Comparison of ENCODE assay signal across 1 cellular context in the genomic region with DNA sequence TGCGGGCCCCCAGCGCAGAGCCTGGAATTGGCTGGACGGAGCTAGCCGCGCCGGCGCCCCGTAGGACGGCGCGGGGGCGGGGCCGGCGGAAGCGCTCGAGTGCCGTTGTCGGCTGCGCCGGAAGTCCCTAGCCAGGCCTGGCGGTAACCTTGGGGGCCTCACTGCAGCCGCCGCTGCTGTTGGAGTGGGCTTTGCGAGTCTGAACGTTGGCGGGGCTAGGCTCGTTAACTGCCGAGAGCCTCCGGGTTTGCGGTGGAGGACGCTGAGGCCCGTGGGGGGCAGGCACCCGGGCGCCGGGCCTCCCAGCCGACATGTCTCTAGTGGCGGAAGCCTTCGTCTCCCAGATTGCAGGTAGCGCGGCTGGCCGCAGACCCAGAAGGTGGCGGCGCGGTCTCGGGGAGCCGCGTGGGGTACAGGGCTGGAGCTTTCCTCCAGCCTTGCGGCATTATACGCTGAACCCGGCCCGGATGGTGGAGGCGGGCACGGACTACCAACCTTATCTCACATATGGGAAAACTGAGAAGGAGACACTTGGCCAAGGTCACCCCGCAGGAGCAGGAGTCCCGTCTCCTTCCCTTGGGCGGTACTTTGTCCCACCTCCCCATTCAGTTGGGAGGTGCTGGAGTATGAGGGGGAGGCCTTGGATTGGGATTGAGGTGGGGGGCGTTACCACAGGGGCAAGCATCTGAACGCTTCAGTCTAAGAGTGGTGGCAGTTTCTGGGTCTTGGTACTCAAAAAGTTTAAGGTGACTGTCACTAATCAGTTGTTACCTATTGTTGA.
TF ChIP-seq lines count a peak whose summit lies in the region.

A gene (plus strand): TSS at position 124 of the 781 bp plus-strand sequence. CDS start 188 bp downstream, at position 312.

TF ChIP-seq in SK-N-SH, 30 proteins besides CTCF, POLR2A, EP300 and RAD21 (continued from another document):
- TF ChIP-seq, protein P1, sequence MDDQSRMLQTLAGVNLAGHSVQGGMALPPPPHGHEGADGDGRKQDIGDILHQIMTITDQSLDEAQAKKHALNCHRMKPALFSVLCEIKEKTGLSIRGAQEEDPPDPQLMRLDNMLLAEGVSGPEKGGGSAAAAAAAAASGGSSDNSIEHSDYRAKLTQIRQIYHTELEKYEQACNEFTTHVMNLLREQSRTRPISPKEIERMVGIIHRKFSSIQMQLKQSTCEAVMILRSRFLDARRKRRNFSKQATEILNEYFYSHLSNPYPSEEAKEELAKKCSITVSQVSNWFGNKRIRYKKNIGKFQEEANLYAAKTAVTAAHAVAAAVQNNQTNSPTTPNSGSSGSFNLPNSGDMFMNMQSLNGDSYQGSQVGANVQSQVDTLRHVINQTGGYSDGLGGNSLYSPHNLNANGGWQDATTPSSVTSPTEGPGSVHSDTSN (IDR thresholded peaks at IDR 0.05) = peak; percentile 41
- TF ChIP-seq ELF1 (IDR thresholded peaks at IDR 0.05) (peak; percentile 70), SMC3 (IDR thresholded peaks at IDR 0.05; ENCODE audit: low read depth, low read length) (no peak), NRF1 (IDR thresholded peaks at IDR 0.05; ENCODE audit: low read depth, low read length) (peak; percentile 56), RCOR1 (IDR thresholded peaks at IDR 0.05; ENCODE audit: low read length) (no peak), MXI1 (IDR thresholded peaks at IDR 0.05; ENCODE audit: low read depth, low read length) (peak; percentile 71), JUND (IDR thresholded peaks at IDR 0.05) (no peak), POLR2AphosphoS5 (IDR thresholded peaks at IDR 0.05; ENCODE audit: low read depth, low read length) (peak; percentile 88), NFIC (IDR thresholded peaks at IDR 0.05; ENCODE audit: borderline replicate concordance) (0 out of 2 replicates have a peak, but pooled peaks have one; percentile 15), CHD2 (IDR thresholded peaks at IDR 0.05; ENCODE audit: low read length, partially characterized antibody) (peak; percentile 34), YY1 (IDR thresholded peaks at IDR 0.05; ENCODE audit: low read depth) (peak; percentile 65; the same call in 1 of the 2 replicates), FOXM1 (IDR thresholded peaks at IDR 0.05; ENCODE audit: low read depth) (no peak), FOXJ3 (CRISPR knock-in tag; IDR thresholded peaks at IDR 0.05) (no peak), TAF1 (IDR thresholded peaks at IDR 0.05; ENCODE audit: borderline replicate concordance, low read depth, low read length) (peak; percentile 70; the same call in 1 of the 2 replicates), GABPA (IDR thresholded peaks at IDR 0.05; ENCODE audit: low read depth) (peak; percentile 89)
- TF ChIP-seq, protein P2, sequence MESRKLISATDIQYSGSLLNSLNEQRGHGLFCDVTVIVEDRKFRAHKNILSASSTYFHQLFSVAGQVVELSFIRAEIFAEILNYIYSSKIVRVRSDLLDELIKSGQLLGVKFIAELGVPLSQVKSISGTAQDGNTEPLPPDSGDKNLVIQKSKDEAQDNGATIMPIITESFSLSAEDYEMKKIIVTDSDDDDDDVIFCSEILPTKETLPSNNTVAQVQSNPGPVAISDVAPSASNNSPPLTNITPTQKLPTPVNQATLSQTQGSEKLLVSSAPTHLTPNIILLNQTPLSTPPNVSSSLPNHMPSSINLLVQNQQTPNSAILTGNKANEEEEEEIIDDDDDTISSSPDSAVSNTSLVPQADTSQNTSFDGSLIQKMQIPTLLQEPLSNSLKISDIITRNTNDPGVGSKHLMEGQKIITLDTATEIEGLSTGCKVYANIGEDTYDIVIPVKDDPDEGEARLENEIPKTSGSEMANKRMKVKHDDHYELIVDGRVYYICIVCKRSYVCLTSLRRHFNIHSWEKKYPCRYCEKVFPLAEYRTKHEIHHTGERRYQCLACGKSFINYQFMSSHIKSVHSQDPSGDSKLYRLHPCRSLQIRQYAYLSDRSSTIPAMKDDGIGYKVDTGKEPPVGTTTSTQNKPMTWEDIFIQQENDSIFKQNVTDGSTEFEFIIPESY (IDR thresholded peaks at IDR 0.05; ENCODE audit: borderline replicate concordance, low read depth) = no peak
- TF ChIP-seq, protein P3, sequence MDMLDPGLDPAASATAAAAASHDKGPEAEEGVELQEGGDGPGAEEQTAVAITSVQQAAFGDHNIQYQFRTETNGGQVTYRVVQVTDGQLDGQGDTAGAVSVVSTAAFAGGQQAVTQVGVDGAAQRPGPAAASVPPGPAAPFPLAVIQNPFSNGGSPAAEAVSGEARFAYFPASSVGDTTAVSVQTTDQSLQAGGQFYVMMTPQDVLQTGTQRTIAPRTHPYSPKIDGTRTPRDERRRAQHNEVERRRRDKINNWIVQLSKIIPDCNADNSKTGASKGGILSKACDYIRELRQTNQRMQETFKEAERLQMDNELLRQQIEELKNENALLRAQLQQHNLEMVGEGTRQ (IDR thresholded peaks at IDR 0.05; ENCODE audit: borderline replicate concordance, low read depth, low read length) = no peak
- TF ChIP-seq, protein P4, sequence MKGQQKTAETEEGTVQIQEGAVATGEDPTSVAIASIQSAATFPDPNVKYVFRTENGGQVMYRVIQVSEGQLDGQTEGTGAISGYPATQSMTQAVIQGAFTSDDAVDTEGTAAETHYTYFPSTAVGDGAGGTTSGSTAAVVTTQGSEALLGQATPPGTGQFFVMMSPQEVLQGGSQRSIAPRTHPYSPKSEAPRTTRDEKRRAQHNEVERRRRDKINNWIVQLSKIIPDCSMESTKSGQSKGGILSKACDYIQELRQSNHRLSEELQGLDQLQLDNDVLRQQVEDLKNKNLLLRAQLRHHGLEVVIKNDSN (IDR thresholded peaks at IDR 0.05; ENCODE audit: borderline replicate concordance, low read depth) = no peak
- TF ChIP-seq, protein P5, sequence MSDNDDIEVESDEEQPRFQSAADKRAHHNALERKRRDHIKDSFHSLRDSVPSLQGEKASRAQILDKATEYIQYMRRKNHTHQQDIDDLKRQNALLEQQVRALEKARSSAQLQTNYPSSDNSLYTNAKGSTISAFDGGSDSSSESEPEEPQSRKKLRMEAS (IDR thresholded peaks at IDR 0.05; ENCODE audit: low read depth) = peak; percentile 69
- TF ChIP-seq, protein P6, sequence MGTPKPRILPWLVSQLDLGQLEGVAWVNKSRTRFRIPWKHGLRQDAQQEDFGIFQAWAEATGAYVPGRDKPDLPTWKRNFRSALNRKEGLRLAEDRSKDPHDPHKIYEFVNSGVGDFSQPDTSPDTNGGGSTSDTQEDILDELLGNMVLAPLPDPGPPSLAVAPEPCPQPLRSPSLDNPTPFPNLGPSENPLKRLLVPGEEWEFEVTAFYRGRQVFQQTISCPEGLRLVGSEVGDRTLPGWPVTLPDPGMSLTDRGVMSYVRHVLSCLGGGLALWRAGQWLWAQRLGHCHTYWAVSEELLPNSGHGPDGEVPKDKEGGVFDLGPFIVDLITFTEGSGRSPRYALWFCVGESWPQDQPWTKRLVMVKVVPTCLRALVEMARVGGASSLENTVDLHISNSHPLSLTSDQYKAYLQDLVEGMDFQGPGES (IDR thresholded peaks at IDR 0.05; ENCODE audit: low read depth, low read length) = no peak
